Comparison of ENCODE assay signal across 22 cellular contexts in genomic region chr13:46022476-46022875, GRCh38.
"Had no signal": no experiment of that assay in that cellular context is flagged by ENCODE, and none has a peak within 500 bp of the region (broad histone marks: within the 10 kb centered on the region; RNA-seq: fewer than 3 reads in every experiment).

No MANE protein-coding gene starts in this region.

- H3K27me3 ChIP-seq: foreskin keratinocyte, neutrophil, right lobe of liver, spleen, testis, tibial nerve, upper lobe of right lung had no signal

- ATAC-seq: foreskin keratinocyte; psoas muscle; right lobe of liver; stimulated activated memory B cell treated with anti-CD40 and anti-IgM and Interleukin-4, amounts not matched to agents 10 μg/mL and 1 μg/mL and 100 μg/mL, for 72 hours; upper lobe of right lung had no signal

- H3K9me3 ChIP-seq: neutrophil, psoas muscle, right lobe of liver, spleen, testis, tibial nerve, upper lobe of right lung had no signal

- H3K4me3 Mint-ChIP-seq: endodermal cell; naive B cell; nephron; stimulated activated memory B cell treated with anti-CD40 and anti-IgM and Interleukin-4, amounts not matched to agents 10 μg/mL and 1 μg/mL and 100 μg/mL, for 72 hours; stimulated activated naive CD8-positive, alpha-beta T cell treated with anti-CD3 and anti-CD28 coated beads, Interleukin-15, Interleukin-2, amounts not matched to agents 100 ng/mL and 50 ng/mL, for 24 hours had no signal

- DNase-seq: effector CD4-positive, alpha-beta T cell; endodermal cell; erythroblast; foreskin keratinocyte; hippocampal formation; mesendoderm; naive B cell; psoas muscle; retina; right lobe of liver; spleen; stimulated activated CD4-positive, alpha-beta T cell treated with anti-CD3 and anti-CD28 coated beads, Interleukin-15, amount 100 ng/mL, for 24 hours; stimulated activated CD4-positive, alpha-beta T cell treated with anti-CD3 and anti-CD28 coated beads, Interleukin-1b, Interleukin-23, amount 100 ng/mL, for 48 hours; stimulated activated CD4-positive, alpha-beta T cell treated with anti-CD3 and anti-CD28 coated beads, Interleukin-4, amount 100 ng/mL, for 24 hours; testis; upper lobe of right lung had no signal

- H3K4me1 ChIP-seq: foreskin keratinocyte, psoas muscle, right lobe of liver, testis, tibial nerve, upper lobe of right lung had no signal

- H3K9me3 Mint-ChIP-seq: endodermal cell; nephron; stimulated activated memory B cell treated with anti-CD40 and anti-IgM and Interleukin-4, amounts not matched to agents 10 μg/mL and 1 μg/mL and 100 μg/mL, for 72 hours; stimulated activated naive CD8-positive, alpha-beta T cell treated with anti-CD3 and anti-CD28 coated beads, Interleukin-15, Interleukin-2, amounts not matched to agents 100 ng/mL and 50 ng/mL, for 24 hours had no signal

- H3K27me3 Mint-ChIP-seq: naive B cell; stimulated activated memory B cell treated with anti-CD40 and anti-IgM and Interleukin-4, amounts not matched to agents 10 μg/mL and 1 μg/mL and 100 μg/mL, for 72 hours; stimulated activated naive CD8-positive, alpha-beta T cell treated with anti-CD3 and anti-CD28 coated beads, Interleukin-15, Interleukin-2, amounts not matched to agents 100 ng/mL and 50 ng/mL, for 24 hours had no signal

- H3K27ac ChIP-seq: coronary artery, foreskin keratinocyte, neutrophil, psoas muscle, right lobe of liver, spleen, testis, tibial nerve, upper lobe of right lung had no signal

- H3K27ac Mint-ChIP-seq: endodermal cell; nephron; stimulated activated memory B cell treated with anti-CD40 and anti-IgM and Interleukin-4, amounts not matched to agents 10 μg/mL and 1 μg/mL and 100 μg/mL, for 72 hours; stimulated activated naive CD8-positive, alpha-beta T cell treated with anti-CD3 and anti-CD28 coated beads, Interleukin-15, Interleukin-2, amounts not matched to agents 100 ng/mL and 50 ng/mL, for 24 hours had no signal

- H3K4me1 Mint-ChIP-seq: nephron had no signal

- H3K4me3 ChIP-seq: coronary artery, psoas muscle, right lobe of liver, spleen, testis, tibial nerve, upper lobe of right lung had no signal
